Comparison of ENCODE assay signal across 30 cellular contexts in the genomic region with DNA sequence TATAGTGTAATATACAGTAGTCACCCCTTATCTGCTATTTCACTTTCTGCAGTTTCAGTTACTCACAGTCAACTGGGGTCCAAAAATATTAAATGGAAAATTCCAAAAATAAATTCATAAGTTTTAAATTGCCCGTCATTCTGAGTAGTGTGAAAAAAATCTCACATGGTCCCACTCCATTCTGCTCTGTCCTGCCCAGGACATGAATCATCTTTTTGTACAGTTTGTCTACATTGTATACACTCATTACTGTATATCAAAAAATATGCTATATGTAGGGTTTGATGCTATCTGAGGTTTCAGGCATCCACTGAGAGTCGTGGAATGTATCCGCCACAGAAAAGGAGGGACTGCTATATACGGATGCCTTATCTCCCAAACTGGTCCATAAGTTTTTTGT.
"Had no signal": no experiment of that assay in that cellular context is flagged by ENCODE, and none has a peak within 500 bp of the region (broad histone marks: within the 10 kb centered on the region; RNA-seq: fewer than 3 reads in every experiment).

No MANE protein-coding gene starts in this region.

- ATAC-seq: activated CD8-positive, alpha-beta T cell treated with anti-CD3 and anti-CD28 coated beads for 36 hours; activated T-cell treated with anti-CD3 and anti-CD28 coated beads, Interleukin-2, amount 50 U/mL, for 72 hours; Panc1; T-helper 17 cell; WTC11 had no signal

- H3K4me3 ChIP-seq: adrenal gland, breast epithelium, MG63, SJCRH30 had no signal

- DNase-seq: activated CD4-positive, alpha-beta T cell treated with anti-CD3 and anti-CD28 coated beads for 1 hour; activated CD4-positive, alpha-beta T cell treated with anti-CD3 and anti-CD28 coated beads, Interleukin-2, amount 50 U/mL, for 1 hour; activated CD8-positive, alpha-beta memory T cell treated with anti-CD3 and anti-CD28 coated beads, Interleukin-2, amount 50 U/mL, for 4 hours; activated CD8-positive, alpha-beta T cell treated with anti-CD3 and anti-CD28 coated beads for 36 hours; activated gamma-delta T cell treated with Interleukin-2 at 50 U/mL for 16 hours; activated naive CD4-positive, alpha-beta T cell treated with anti-CD3 and anti-CD28 coated beads, Interleukin-2, amount 50 U/mL, for 16 hours; activated naive CD8-positive, alpha-beta T cell treated with anti-CD3 and anti-CD28 coated beads, Interleukin-2, amount 10 ng/mL, durations not matched to agents 7 days and 5 days; activated T-cell treated with anti-CD3 and anti-CD28 coated beads, Interleukin-2, amount 50 U/mL, for 72 hours; adrenal gland; anterior cingulate cortex; central memory CD4-positive, alpha-beta T cell; MG63; MV-4-11; NCI-H1092 treated with DMSO at 0.1 percent for 48 hours; NCI-H1417 treated with DMSO at 0.1 percent for 48 hours; NCI-H1694; NCI-H2029; NCI-H2107; NCI-H2171 treated with DMSO at 0.1 percent for 48 hours; NCI-H226; NCI-H526; NCI-H774; Right ventricle myocardium superior; RPMI8226; SJCRH30; T-helper 17 cell; T-helper 9 cell had no signal

- H3K9me3 ChIP-seq: adrenal gland, breast epithelium, MG63, SJCRH30 had no signal

- H3K27me3 ChIP-seq: adrenal gland, breast epithelium, MG63, SJCRH30 had no signal

- H3K27ac ChIP-seq: adrenal gland, breast epithelium, SJCRH30 had no signal

- H3K4me1 ChIP-seq: adrenal gland, breast epithelium, SJCRH30 had no signal

- H3K36me3 ChIP-seq: adrenal gland, breast epithelium, MG63, SJCRH30 had no signal
